Comparison of ENCODE assay signal across 10 cellular contexts in the genomic region with DNA sequence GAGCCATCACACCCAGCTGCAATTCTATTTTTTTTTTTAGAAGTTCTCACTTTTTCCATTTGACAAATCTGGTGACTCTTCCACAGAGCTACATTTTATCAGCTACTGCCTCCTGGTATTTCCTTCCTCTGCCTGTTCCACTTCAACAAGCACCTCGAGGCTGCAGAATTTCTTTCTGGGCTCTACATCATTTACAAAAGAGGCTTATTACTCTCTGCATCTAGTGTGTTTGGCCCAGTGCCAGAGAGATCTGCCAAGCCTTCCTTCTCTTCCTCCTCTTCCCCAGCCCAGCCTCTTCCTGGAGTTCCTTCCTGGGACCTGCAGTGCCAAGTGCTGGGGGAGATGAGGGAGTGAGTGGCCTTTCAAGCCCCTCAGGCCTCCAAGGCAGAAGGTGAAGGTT.
DNase-seq lines count a peak whose midpoint lies in the region; ATAC-seq, FAIRE-seq and TF ChIP-seq lines count a peak whose summit lies in the region.
"Had no signal": no experiment of that assay in that cellular context is flagged by ENCODE, and none has a peak within 500 bp of the region (broad histone marks: within the 10 kb centered on the region; RNA-seq: fewer than 3 reads in every experiment).

No MANE protein-coding gene starts in this region.

- H3K27ac ChIP-seq in K562 (ENCODE audit: extremely low read depth, low read depth, low read length), result no peak overlapping the region
- H3K27ac ChIP-seq: upper lobe of right lung had no signal

- TF ChIP-seq CTCF in K562 (IDR thresholded peaks at IDR 0.05 in 2 of 3, conservative IDR thresholded peaks at IDR 0.05 in 1 of 3; ENCODE audit: insufficient read depth in 2 of 3, low read depth in 1 of 3, low read length in 3 of 3), result no peak

- no peak for FAIRE-seq in K562 (lab: Jason Lieb, UNC)

- no peaks in the 10 kb centered on the region for H3K4me1 ChIP-seq in K562 (replicated peaks in 1 of 2; ENCODE audit: control insufficient read depth in 2 of 2, insufficient read depth in 2 of 2, low read length in 2 of 2)
- H3K4me1 ChIP-seq: upper lobe of right lung had no signal

- no peak for TF ChIP-seq POLR2A in K562 (conservative IDR thresholded peaks at IDR 0.05)

- TF ChIP-seq EP300 in K562 (IDR thresholded peaks at IDR 0.05; ENCODE audit: low read length), result no peak

- H3K36me3 ChIP-seq in K562 (ENCODE audit: control insufficient read depth, insufficient read depth, low read length), result no peaks in the 10 kb centered on the region
- H3K36me3 ChIP-seq: upper lobe of right lung had no signal

- WGBS in K562 (ENCODE audit: insufficient coverage, low coverage, missing lambda C conversion rate), result 0% methylated on average over 1 of the region's 1 CpG

- H3K9me3 ChIP-seq in K562 (replicated peaks; ENCODE audit: control insufficient read depth, insufficient read depth, low read depth, low read length), result no peaks in the 10 kb centered on the region
- H3K9me3 ChIP-seq: upper lobe of right lung had no signal

- no peak overlapping the region for H3K4me3 ChIP-seq in K562
- H3K4me3 ChIP-seq: upper lobe of right lung had no signal

- H3K4me2 ChIP-seq in K562 (ENCODE audit: insufficient read depth, low read length), result no peak overlapping the region

- H3K9ac ChIP-seq in K562 (ENCODE audit: insufficient read depth in 1 of 2, low read depth in 2 of 2, low read length in 2 of 2), result no peak overlapping the region

- intact Hi-C loops in K562 (cut with micrococcal nuclease), result no loop called here

- no peaks in the 10 kb centered on the region for H4K20me1 ChIP-seq in K562 (replicated peaks; ENCODE audit: control insufficient read depth, insufficient read depth, low read length)

- TF ChIP-seq RAD21 in K562 (CRISPR knock-in tag; conservative IDR thresholded peaks at IDR 0.05 in 1 of 2, IDR thresholded peaks at IDR 0.05 in 1 of 2), result no peak

- H3K79me2 ChIP-seq in K562 (ENCODE audit: control insufficient read depth, insufficient read depth, low read length), result no peaks in the 10 kb centered on the region

- no peak overlapping the region for H2AFZ ChIP-seq in K562 (ENCODE audit: low read depth, low read length)

- CTCF ChIA-PET in K562 (lab: Yijun Ruan, JAX; ENCODE audit: low intra/inter-chr PET ratio), result no interaction called here

- POLR2A ChIA-PET in K562 (lab: Yijun Ruan, JAX), result no interaction called here

- in situ Hi-C loops in K562 (cut with MboI), result no loop called here

- H3K9me1 ChIP-seq in K562 (ENCODE audit: control insufficient read depth, insufficient read depth, low read length), result no peaks in the 10 kb centered on the region

- peak; percentile 27 for DNase-seq in Ammon's horn (ENCODE audit: low spot score)
- peak; percentile 44 for DNase-seq in LoVo (ENCODE audit: low spot score)
- no peak for DNase-seq in K562 (ENCODE audit: extremely low read depth in 1 of 4, low spot score in 3 of 4)
- peak; percentile 78 for DNase-seq in kidney tubule cell (ENCODE audit: low spot score)
- no peak for DNase-seq in MV-4-11 (lab: John Stamatoyannopoulos, UW)
- DNase-seq in iPS-NIHi11 (ENCODE audit: low spot score), result no peak
- no peak for DNase-seq in NCI-H526 (lab: John Stamatoyannopoulos, UW)
- no peak for DNase-seq in AG08395 (ENCODE audit: low spot score)
- DNase-seq: NCI-H2107, upper lobe of right lung had no signal

- no peak for ATAC-seq in K562
- ATAC-seq: upper lobe of right lung had no signal

- BruUV-seq in K562 (replicated peaks; lab: Mats Ljungman, UMichigan), result no TSS peak

- H3K27me3 ChIP-seq in K562 (ENCODE audit: control insufficient read depth in 2 of 2, insufficient read depth in 2 of 2, low read length in 2 of 2), result peaks cover 0 to 2% of the 10 kb centered on the region in 2 experiments; a peak in 2 of 5 replicates
- H3K27me3 ChIP-seq: upper lobe of right lung had no signal

TF ChIP-seq in K562, 482 proteins besides CTCF, POLR2A, EP300 and RAD21:
- no peak for TF ChIP-seq ZNF165 (CRISPR knock-in tag; IDR thresholded peaks at IDR 0.05; ENCODE audit: borderline replicate concordance)
- TF ChIP-seq NFIX (CRISPR knock-in tag; IDR thresholded peaks at IDR 0.05; ENCODE audit: low read depth), result peak; percentile 28; the same call in 1 of the 2 replicates
- peak; percentile 87 for TF ChIP-seq NFIC (IDR thresholded peaks at IDR 0.05)
TF ChIP-seq in K562: peak in this region for 2.

Comparison
In these comparisons a context has a peak if more than half of its experiments do, and no peak if none do; other contexts are left out.
1. DNase-seq: peak in Ammon's horn (single experiment), LoVo (single experiment) and kidney tubule cell (single experiment); none in K562 (0 of 4), MV-4-11 (single experiment), iPS-NIHi11 (single experiment), NCI-H526 (0 of 2) and AG08395 (single experiment).